ENCODE assay signal across 17 cellular contexts in genomic region chr4:48640225-48640624, GRCh38.
DNase-seq lines count a peak whose midpoint lies in the region; ATAC-seq and TF ChIP-seq lines count a peak whose summit lies in the region.
"Had no signal": no experiment of that assay in that cellular context is flagged by ENCODE, and none has a peak within 500 bp of the region (broad histone marks: within the 10 kb centered on the region; RNA-seq: fewer than 3 reads in every experiment).

No MANE protein-coding gene starts in this region.

- H3K36me3 ChIP-seq in left ventricle myocardium inferior (no peaks in the 10 kb centered on the region), right atrium auricular region (no peaks in the 10 kb centered on the region), gastrocnemius medialis (no peaks in the 10 kb centered on the region)

- ATAC-seq in gastrocnemius medialis = no peak

- no peak for TF ChIP-seq POLR2A in gastrocnemius medialis (IDR thresholded peaks at IDR 0.05)
- no peak for TF ChIP-seq POLR2A in erythroblast (IDR thresholded peaks at IDR 0.05; ENCODE audit: low read length)

- TF ChIP-seq CTCF in left ventricle myocardium inferior (IDR thresholded peaks at IDR 0.05; ENCODE audit: borderline replicate concordance) (no peak), right atrium auricular region (IDR thresholded peaks at IDR 0.05) (no peak), gastrocnemius medialis (IDR thresholded peaks at IDR 0.05 in 4 of 5, conservative IDR thresholded peaks at IDR 0.05 in 1 of 5) (no peak)

- no peaks in the 10 kb centered on the region for H3K9me3 ChIP-seq in left ventricle myocardium inferior (replicated peaks)
- no peaks in the 10 kb centered on the region for H3K9me3 ChIP-seq in right atrium auricular region
- no peaks in the 10 kb centered on the region for H3K9me3 ChIP-seq in gastrocnemius medialis

- peak overlapping the region; percentile 47 for H3K27ac ChIP-seq in left ventricle myocardium inferior (replicated peaks)
- H3K27ac ChIP-seq in right atrium auricular region = no peak overlapping the region
- H3K27ac ChIP-seq in cingulate gyrus (ENCODE audit: low read depth, low read length) = peak overlapping the region; percentile 67
- peak overlapping the region in 3 of 4 donors; percentile 4 to 32 (median 14) for H3K27ac ChIP-seq in gastrocnemius medialis

- DNase-seq in left ventricle myocardium inferior (no peak), right atrium auricular region (ENCODE audit: low spot score) (no peak), gastrocnemius medialis (no peak), 8988T (no peak), occipital lobe (lab: John Stamatoyannopoulos, UW) (no peak), erythroblast (lab: John Stamatoyannopoulos, UW) (no peak), KBM-7 (no peak)
- DNase-seq: DMS79; Kasumi-1; NCI-H1694; NCI-H2081; NCI-H2171; NCI-H345; NCI-H524; NCI-H774; NK-92 treated with Interleukin-12 subunit alpha and Interleukin-12 subunit beta, amount 100 ng/mL, for 24 hours had no signal

- in situ Hi-C loops in gastrocnemius medialis (cut with MboI; ENCODE audit: low sequenced_read_pairs in 4 of 4) (no loop called here), KBM-7 (cut with MboI; ENCODE audit: low pct_unique_long_range_greater_than_20kb, low sequenced_read_pairs) (no loop called here)

- H3K4me1 ChIP-seq in left ventricle myocardium inferior (peaks cover 76% of the 10 kb centered on the region), right atrium auricular region (peaks cover 0 to 40% of the 10 kb centered on the region in 2 donors), gastrocnemius medialis (peaks cover 34 to 49% of the 10 kb centered on the region in 2 donors)

- H3K27me3 ChIP-seq in left ventricle myocardium inferior (ENCODE audit: low read depth) = no peaks in the 10 kb centered on the region
- no peaks in the 10 kb centered on the region for H3K27me3 ChIP-seq in right atrium auricular region
- H3K27me3 ChIP-seq in gastrocnemius medialis = no peaks in the 10 kb centered on the region

- intact Hi-C loops in left ventricle myocardium inferior (cut with micrococcal nuclease) = no loop called here
- intact Hi-C loops in gastrocnemius medialis (cut with DNase I; ENCODE audit: low total_unique reads) = no loop called here

- H3K4me3 ChIP-seq in left ventricle myocardium inferior (no peak overlapping the region), right atrium auricular region (no peak overlapping the region), gastrocnemius medialis (no peak overlapping the region)

Comparison
In these comparisons a context has a peak if more than half of its experiments do, and no peak if none do; other contexts are left out.
1. H3K27ac ChIP-seq: peak in left ventricle myocardium inferior (single experiment), cingulate gyrus (single experiment) and gastrocnemius medialis (3 of 4); none in right atrium auricular region (0 of 2).